Comparison of ENCODE assay signal across 8 cellular contexts in genomic region chr5:65924366-65925093, GRCh38. TPM values are rescaled to one million over a fixed set of nuclear protein-coding genes. Genes with fewer than 3 reads are reported as not detected.
DNase-seq lines count a peak whose midpoint lies in the region; ATAC-seq, FAIRE-seq and TF ChIP-seq lines count a peak whose summit lies in the region.

No MANE protein-coding gene starts in this region.

- peak overlapping the region; percentile 97 for H3K9ac ChIP-seq in GM23248

- H2AFZ ChIP-seq in GM23248 = peak overlapping the region; percentile 77
- H2AFZ ChIP-seq in osteoblast (ENCODE audit: low read length) = peak overlapping the region; percentile 88

- TF ChIP-seq EP300 in esophagus muscularis mucosa (IDR thresholded peaks at IDR 0.05) = no peak

- H4K20me1 ChIP-seq in GM23248 (ENCODE audit: insufficient read depth) (peaks cover 6% of the 10 kb centered on the region; the same call in 1 of the 2 replicates), osteoblast (ENCODE audit: insufficient read depth, low read length) (peaks cover 16% of the 10 kb centered on the region)

- H3K79me2 ChIP-seq in GM23248 (ENCODE audit: insufficient read depth) (peaks cover 41% of the 10 kb centered on the region), osteoblast (ENCODE audit: insufficient read depth, low read length) (peaks cover 37% of the 10 kb centered on the region)

- DNase-seq in CD1c-positive myeloid dendritic cell (ENCODE audit: extremely low spot score) (peak; percentile 3), GM23248 (no peak), RCC 7860 (ENCODE audit: low spot score) (no peak), esophagus muscularis mucosa (ENCODE audit: extremely low spot score) (no peak), osteoblast (ENCODE audit: insufficient read length, low spot score, missing footprints) (no peak)

- H3K4me1 ChIP-seq in GM23248 (ENCODE audit: insufficient read depth) (peaks cover 14% of the 10 kb centered on the region), esophagus muscularis mucosa (peaks cover 17 to 24% (median 21%) of the 10 kb centered on the region in 4 donors), osteoblast (ENCODE audit: insufficient read depth, low read length) (peaks cover 10% of the 10 kb centered on the region)

- ATAC-seq in GM21367 (IDR thresholded peaks at IDR 0.05; ENCODE audit: unreplicated experiment) = no peak
- ATAC-seq in HG02973 (IDR thresholded peaks at IDR 0.05; ENCODE audit: unreplicated experiment) = no peak
- ATAC-seq in esophagus mucosa = no peak

- FAIRE-seq in RCC 7860 (lab: Jason Lieb, UNC) = peak; percentile 42

- H3K9me2 ChIP-seq in GM23248 (ENCODE audit: insufficient read depth) = no peaks in the 10 kb centered on the region

- peak overlapping the region; percentile 98 for H3K27ac ChIP-seq in GM23248
- peak overlapping the region; percentile 96 to 100 (median 100) for H3K27ac ChIP-seq in esophagus muscularis mucosa (replicated peaks in 1 of 4)
- H3K27ac ChIP-seq in osteoblast (ENCODE audit: low read depth, low read length) = peak overlapping the region; percentile 77

- H3K4me2 ChIP-seq in GM23248 (ENCODE audit: unreplicated experiment) (peak overlapping the region; percentile 89), osteoblast (ENCODE audit: insufficient read depth, low read length) (peak overlapping the region; percentile 87)

- no peaks in the 10 kb centered on the region for H3K27me3 ChIP-seq in GM23248 (replicated peaks; ENCODE audit: insufficient read depth)
- no peaks in the 10 kb centered on the region for H3K27me3 ChIP-seq in esophagus muscularis mucosa
- no peaks in the 10 kb centered on the region for H3K27me3 ChIP-seq in osteoblast (ENCODE audit: insufficient read depth, low read length)

- in situ Hi-C loops in GM23248 (cut with MboI) = no loop called here

- intact Hi-C loops in esophagus muscularis mucosa (cut with DNase I) = loop anchor here (2.0 to 10.0 kb wide), 3 partner anchors 120 to 220 kb away; partner anchors contain the start of genes NLN, SGTB and SREK1

- WGBS in GM23248 (ENCODE audit: low coverage in 1 of 2, low lambda C conversion rate in 2 of 2, missing lambda C conversion rate in 2 of 2), 2 experiments = 4% methylated on average over 22 of the region's 22 CpGs
- WGBS in esophagus muscularis mucosa = 7% methylated on average over 9 of the region's 22 CpGs

- TF ChIP-seq POLR2A in esophagus muscularis mucosa (IDR thresholded peaks at IDR 0.05; ENCODE audit: low read depth) = no peak

- H3F3A ChIP-seq in GM23248 (ENCODE audit: insufficient read depth) = peaks cover 40% of the 10 kb centered on the region

- H3K9me3 ChIP-seq in GM23248 (ENCODE audit: low read depth) (no peaks in the 10 kb centered on the region), esophagus muscularis mucosa (no peaks in the 10 kb centered on the region), osteoblast (ENCODE audit: low read depth, low read length) (no peaks in the 10 kb centered on the region)

- no peaks in the 10 kb centered on the region for H3K36me3 ChIP-seq in GM23248 (ENCODE audit: low read depth)
- H3K36me3 ChIP-seq in esophagus muscularis mucosa = no peaks in the 10 kb centered on the region
- no peaks in the 10 kb centered on the region for H3K36me3 ChIP-seq in osteoblast (ENCODE audit: insufficient read depth, low read length)

- H3K4me3 ChIP-seq in GM23248 (peak overlapping the region; percentile 97), esophagus muscularis mucosa (peak overlapping the region; percentile 88 to 99 (median 97)), osteoblast (ENCODE audit: insufficient read depth, low read length) (peak overlapping the region; percentile 75)

- no peak for TF ChIP-seq CTCF in esophagus muscularis mucosa (IDR thresholded peaks at IDR 0.05)
- TF ChIP-seq CTCF in osteoblast (IDR thresholded peaks at IDR 0.05; ENCODE audit: extremely low read depth, low read depth, low read length) = no peak

RNA-seq across cellular contexts. Expression of gene ERBIN, which starts 1.8 kb away (rescaled TPM):
- 110 and 112 TPM in 2 replicates for total RNA-seq in GM23248 (2014; rRNA removed; shearing (Covaris generic))
- polyA plus RNA-seq in GM23248 (2016; fragmentation: Nextera tagmentation; extraction: Ambion mirVana) = 42.8 and 46.4 TPM in 2 replicates
- total RNA-seq in esophagus muscularis mucosa = 10 to 100 TPM; 46.9 to 67.7 (median 55.2) TPM
- total RNA-seq in osteoblast = 189 and 199 TPM in 2 replicates
- 41.6 TPM for total RNA-seq in esophagus mucosa
